In the genomic region with DNA sequence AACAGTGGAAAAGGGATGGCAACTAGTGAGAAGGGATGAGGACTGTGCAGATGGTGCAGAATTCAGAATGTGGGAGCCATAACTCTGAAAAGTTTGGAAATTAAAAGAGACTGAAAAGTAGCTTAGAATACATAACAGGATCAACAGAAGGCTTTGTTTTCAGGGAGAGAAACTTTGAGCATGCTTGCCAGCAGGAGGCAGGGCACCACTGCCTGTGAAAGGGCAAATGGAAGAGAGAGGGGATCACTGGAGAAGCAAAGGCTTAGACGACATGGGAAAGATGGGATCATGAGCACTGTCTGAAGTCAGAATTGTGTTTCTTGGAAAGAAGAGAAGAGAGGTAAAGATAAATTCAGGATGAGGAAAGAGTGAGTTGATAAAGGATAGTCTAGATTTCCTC, we compare ENCODE assay signal across 10 cellular contexts.
DNase-seq lines count a peak whose midpoint lies in the region; ATAC-seq and TF ChIP-seq lines count a peak whose summit lies in the region.
"Had no signal": no experiment of that assay in that cellular context is flagged by ENCODE, and none has a peak within 500 bp of the region (broad histone marks: within the 10 kb centered on the region; RNA-seq: fewer than 3 reads in every experiment).

No MANE protein-coding gene starts in this region.

- H3K4me2 ChIP-seq in mammary epithelial cell (ENCODE audit: insufficient read depth, low read depth, low read length) = no peak overlapping the region

- intact Hi-C loops in mammary epithelial cell (cut with micrococcal nuclease) = loop anchor here (1.0 to 10.0 kb wide), 7 partner anchors 156 to 741 kb away; partner anchors contain the start of genes SENP7 and TRMT10C
- intact Hi-C loops in activated CD4-positive, alpha-beta memory T cell treated with anti-CD3 and anti-CD28 coated beads for 36 hours (cut with micrococcal nuclease) = no loop called here

- POLR2A ChIA-PET in activated CD4-positive, alpha-beta memory T cell treated with anti-CD3 and anti-CD28 coated beads for 36 hours (lab: Charles Lee) = no interaction called here

- H3K36me3 Mint-ChIP-seq in HFFc6 (ENCODE audit: low read depth) = no peaks in the 10 kb centered on the region; the same call in 1 of the 2 replicates
- H3K36me3 Mint-ChIP-seq in activated CD4-positive, alpha-beta memory T cell treated with anti-CD3 and anti-CD28 coated beads for 36 hours = no peaks in the 10 kb centered on the region

- peaks cover 35% of the 10 kb centered on the region for H3K4me1 Mint-ChIP-seq in HFFc6 (ENCODE audit: low read depth)
- H3K4me1 Mint-ChIP-seq in activated CD4-positive, alpha-beta memory T cell treated with anti-CD3 and anti-CD28 coated beads for 36 hours (ENCODE audit: low read depth) = no peaks in the 10 kb centered on the region

- BruUV-seq in mammary epithelial cell (replicated peaks; lab: Mats Ljungman, UMichigan) = no TSS peak

- dilution Hi-C loops in mammary epithelial cell (cut with HindIII; ENCODE audit: low sequenced_read_pairs) = no loop called here

- peaks cover 1% of the 10 kb centered on the region; the same call in 1 of the 2 replicates for H3K27me3 Mint-ChIP-seq in HFFc6 (ENCODE audit: insufficient read depth)
- peaks cover 14% of the 10 kb centered on the region for H3K27me3 Mint-ChIP-seq in activated CD4-positive, alpha-beta memory T cell treated with anti-CD3 and anti-CD28 coated beads for 36 hours

- no peaks in the 10 kb centered on the region for H3K4me1 ChIP-seq in mammary epithelial cell (ENCODE audit: insufficient read depth, low read length)
- peaks cover 0 to under 1% of the 10 kb centered on the region in 2 donors for H3K4me1 ChIP-seq in lung (ENCODE audit: control insufficient read depth in 2 of 2, insufficient read depth in 2 of 2, low read length in 2 of 2)

- ATAC-seq in lung (ENCODE audit: insufficient read depth, low FRiP score) (peak; percentile 22), HG03520 (IDR thresholded peaks at IDR 0.05; ENCODE audit: unreplicated experiment) (no peak), HG02938 (IDR thresholded peaks at IDR 0.05; ENCODE audit: unreplicated experiment) (no peak), HG02840 (IDR thresholded peaks at IDR 0.05; ENCODE audit: low FRiP score, unreplicated experiment) (no peak)

- no peak overlapping the region for H3K9ac ChIP-seq in mammary epithelial cell (ENCODE audit: insufficient read depth, low read length)

- H3K27ac ChIP-seq in mammary epithelial cell (ENCODE audit: insufficient read depth, low read depth, low read length) (no peak overlapping the region), lung (ENCODE audit: low read depth in 1 of 2, low read length in 1 of 2) (no peak overlapping the region)
- H3K27ac ChIP-seq: HL-60 had no signal

- H3K4me3 ChIP-seq in AG09309 (ENCODE audit: control insufficient read depth, low read depth, low read length) = no peak overlapping the region
- H3K4me3 ChIP-seq in mammary epithelial cell (replicated peaks in 1 of 3; ENCODE audit: insufficient read depth in 1 of 3, low read depth in 2 of 3, low read length in 3 of 3) = no peak overlapping the region
- no peak overlapping the region for H3K4me3 ChIP-seq in lung

- TF ChIP-seq CTCF in AG09309 (IDR thresholded peaks at IDR 0.05; ENCODE audit: control insufficient read depth, insufficient read depth, low read depth, low read length, missing control alignments) = peak; percentile 75
- peak; percentile 92 for TF ChIP-seq CTCF in HFFc6 (IDR thresholded peaks at IDR 0.05)
- TF ChIP-seq CTCF in mammary epithelial cell (conservative IDR thresholded peaks at IDR 0.05 in 1 of 2, IDR thresholded peaks at IDR 0.05 in 1 of 2; ENCODE audit: extremely low read depth in 1 of 2, insufficient read depth in 1 of 2, low read depth in 1 of 2, low read length in 2 of 2) = peak; percentile 64 to 87
- TF ChIP-seq CTCF in lung (IDR thresholded peaks at IDR 0.05; ENCODE audit: control extremely low read depth, extremely low read depth) = no peak

- 50% methylated on average over 1 of the region's 1 CpG for WGBS in mammary epithelial cell (ENCODE audit: low coverage, missing lambda C conversion rate)
- 30 to 32% methylated on average over 1 of the region's 1 CpG for WGBS in lung, 2 donors

- in situ Hi-C loops in mammary epithelial cell (cut with MboI; ENCODE audit: low sequenced_read_pairs in 2 of 2) = loop anchor here (5.0 kb wide), 2 partner anchors 309 to 314 kb away; no protein-coding TSS in a partner anchor

- H3K9me3 Mint-ChIP-seq in HFFc6 = no peaks in the 10 kb centered on the region
- no peaks in the 10 kb centered on the region for H3K9me3 Mint-ChIP-seq in activated CD4-positive, alpha-beta memory T cell treated with anti-CD3 and anti-CD28 coated beads for 36 hours

- H2AFZ ChIP-seq in mammary epithelial cell (ENCODE audit: low read depth, low read length) = no peak overlapping the region

- no peaks in the 10 kb centered on the region for H3K27me3 ChIP-seq in mammary epithelial cell (ENCODE audit: insufficient read depth, low read length)
- H3K27me3 ChIP-seq in lung (ENCODE audit: control insufficient read depth, insufficient read depth) = no peaks in the 10 kb centered on the region

- H3K36me3 ChIP-seq in mammary epithelial cell (ENCODE audit: insufficient read depth, low read length) (no peaks in the 10 kb centered on the region), lung (ENCODE audit: control insufficient read depth in 2 of 2, insufficient read depth in 2 of 2, low read length in 2 of 2) (no peaks in the 10 kb centered on the region)

- H3K79me2 ChIP-seq in mammary epithelial cell (ENCODE audit: insufficient read depth, low read length) = no peaks in the 10 kb centered on the region

- no peaks in the 10 kb centered on the region for H4K20me1 ChIP-seq in mammary epithelial cell (ENCODE audit: insufficient read depth, low read length)

- H3K9me3 ChIP-seq in mammary epithelial cell (replicated peaks; ENCODE audit: insufficient read depth, low read length) = no peaks in the 10 kb centered on the region
- H3K9me3 ChIP-seq in lung (ENCODE audit: control insufficient read depth in 2 of 2, insufficient read depth in 1 of 2, low read length in 1 of 2) = no peaks in the 10 kb centered on the region

- H3K4me3 Mint-ChIP-seq in HFFc6 = no peak overlapping the region
- no peak overlapping the region for H3K4me3 Mint-ChIP-seq in activated CD4-positive, alpha-beta memory T cell treated with anti-CD3 and anti-CD28 coated beads for 36 hours

- CTCF ChIA-PET in mammary epithelial cell (lab: Charles Lee; ENCODE audit: low non-redundant PET) = interaction anchor here (0.5 to 1.5 kb wide), 5 partner anchors 233 to 619 kb away, joined by 3 to 14 read pairs (median 4); no protein-coding TSS in a partner anchor
- CTCF ChIA-PET in activated CD4-positive, alpha-beta memory T cell treated with anti-CD3 and anti-CD28 coated beads for 36 hours (lab: Charles Lee) = no interaction called here

- DNase-seq in AG09309 (ENCODE audit: low read depth) = no peak
- peak; percentile 42 for DNase-seq in HFFc6
- DNase-seq in mammary epithelial cell = peak; percentile 32
- DNase-seq in lung (ENCODE audit: low spot score) = no peak
- DNase-seq in activated CD4-positive, alpha-beta memory T cell treated with anti-CD3 and anti-CD28 coated beads for 36 hours = no peak
- DNase-seq: T-helper 2 cell had no signal

- H3K27ac Mint-ChIP-seq in HFFc6 = peak overlapping the region; percentile 5; the same call in 1 of the 2 replicates
- no peak overlapping the region for H3K27ac Mint-ChIP-seq in activated CD4-positive, alpha-beta memory T cell treated with anti-CD3 and anti-CD28 coated beads for 36 hours

Comparison
In these comparisons a context has a peak if more than half of its experiments do, and no peak if none do; other contexts are left out.
1. DNase-seq: peak in HFFc6 (single experiment) and mammary epithelial cell (single experiment); none in AG09309 (single experiment), lung (single experiment) and activated CD4-positive, alpha-beta memory T cell treated with anti-CD3 and anti-CD28 coated beads for 36 hours (single experiment).